In the genomic region with DNA sequence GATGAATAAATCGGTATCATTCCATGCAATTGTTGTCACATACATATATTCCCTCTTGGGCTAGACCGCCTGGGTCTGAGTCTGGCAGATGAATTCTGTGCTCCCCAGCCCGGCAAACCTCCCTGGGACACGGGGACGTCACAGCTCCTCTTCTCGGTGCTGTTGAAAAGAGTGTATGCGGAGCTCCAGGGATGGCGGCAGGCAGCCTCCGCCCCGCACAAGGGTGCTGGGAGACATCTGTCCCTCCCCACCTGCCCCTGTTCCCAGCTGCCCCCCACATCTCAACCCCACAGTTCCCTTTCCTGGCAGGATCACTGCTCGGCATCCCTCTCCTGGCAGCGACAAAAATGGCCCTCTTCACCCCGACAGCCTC, we compare ENCODE assay signal across 1 cellular context.
TF ChIP-seq lines count a peak whose summit lies in the region.

No MANE protein-coding gene starts in this region.

TF ChIP-seq in liver, 16 proteins besides CTCF, POLR2A, EP300 and RAD21 (continued from another document):
- TF ChIP-seq SP1 (IDR thresholded peaks at IDR 0.05), result no peak
- no peak for TF ChIP-seq REST (IDR thresholded peaks at IDR 0.05)
- TF ChIP-seq HNF4G (IDR thresholded peaks at IDR 0.05), result no peak
- TF ChIP-seq NR2F2 (IDR thresholded peaks at IDR 0.05), result no peak
